8 cellular contexts compared by ENCODE assay signal in the genomic region with DNA sequence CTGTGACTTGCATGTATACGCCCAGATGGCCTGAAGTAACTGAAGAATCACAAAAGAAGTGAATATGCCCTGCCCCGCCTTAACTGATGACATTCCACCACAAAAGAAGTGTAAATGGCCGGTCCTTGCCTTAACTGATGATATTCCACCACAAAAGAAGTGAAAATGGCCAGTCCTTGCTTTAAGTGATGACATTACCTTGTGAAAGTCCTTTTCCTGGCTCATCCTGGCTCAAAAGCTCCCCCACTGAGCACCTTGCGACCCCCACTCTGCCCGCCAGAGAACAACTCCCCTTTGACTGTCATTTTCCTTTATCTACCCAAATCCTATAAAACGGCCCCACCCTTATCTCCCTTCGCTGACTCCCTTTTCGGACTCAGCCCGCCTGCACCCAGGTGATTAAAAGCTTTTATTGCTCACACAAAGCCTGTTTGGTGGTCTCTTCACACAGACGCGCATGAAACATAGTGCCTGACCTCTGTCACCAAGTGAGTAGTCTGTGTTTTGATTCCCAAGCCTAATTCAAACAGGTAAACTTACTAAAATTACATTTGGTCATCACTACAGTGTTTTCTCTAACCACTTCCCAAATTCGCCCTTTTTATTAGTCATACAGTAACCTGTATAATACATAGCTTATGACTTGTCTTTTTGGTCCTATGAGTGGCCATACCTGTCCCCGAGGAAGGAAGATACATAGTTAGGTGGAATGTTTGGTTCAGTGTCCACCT.
A peak's percentile ranks its signal among the peaks of the same experiment; 100 is the strongest.
DNase-seq lines count a peak whose midpoint lies in the region; ATAC-seq and TF ChIP-seq lines count a peak whose summit lies in the region.
"Not testable (repeated sequence)": the region's sequence is repeated elsewhere in the genome, so short reads cannot be mapped to it uniquely, and the experiment has no call there.

No MANE protein-coding gene starts in this region.

- H3K36me3 Mint-ChIP-seq in activated T-helper 17 cell treated with anti-CD3 and anti-CD28 coated beads, Interleukin-2, amount 50 U/mL, for 72 hours (ENCODE audit: low read depth); endothelial cell (ENCODE audit: low read depth, unreplicated experiment); stimulated activated memory B cell treated with anti-CD40 and anti-IgM and Interleukin-4, amounts not matched to agents 10 μg/mL and 1 μg/mL and 100 μg/mL, for 72 hours: not testable (repeated sequence)

- TF ChIP-seq CTCF in GM13977 (IDR thresholded peaks at IDR 0.05; ENCODE audit: extremely low read depth, insufficient read depth, missing control alignments); endothelial cell (IDR thresholded peaks at IDR 0.05; ENCODE audit: unreplicated experiment): not testable (repeated sequence)

- H3K27me3 Mint-ChIP-seq in activated T-helper 17 cell treated with anti-CD3 and anti-CD28 coated beads, Interleukin-2, amount 50 U/mL, for 72 hours = peaks cover 15% of the 10 kb centered on the region
- H3K27me3 Mint-ChIP-seq in endothelial cell (ENCODE audit: unreplicated experiment) = not testable (repeated sequence)
- H3K27me3 Mint-ChIP-seq in stimulated activated memory B cell treated with anti-CD40 and anti-IgM and Interleukin-4, amounts not matched to agents 10 μg/mL and 1 μg/mL and 100 μg/mL, for 72 hours = peaks cover 71% of the 10 kb centered on the region

- H3K9me3 ChIP-seq in HUES6 (ENCODE audit: control insufficient read depth, insufficient read depth, low read depth, low read length) = not testable (repeated sequence)

- H3K4me1 Mint-ChIP-seq in activated T-helper 17 cell treated with anti-CD3 and anti-CD28 coated beads, Interleukin-2, amount 50 U/mL, for 72 hours; endothelial cell (ENCODE audit: unreplicated experiment): not testable (repeated sequence)
- H3K4me1 Mint-ChIP-seq in stimulated activated memory B cell treated with anti-CD40 and anti-IgM and Interleukin-4, amounts not matched to agents 10 μg/mL and 1 μg/mL and 100 μg/mL, for 72 hours = peaks cover 13% of the 10 kb centered on the region

- ATAC-seq in GM18868 (IDR thresholded peaks at IDR 0.05; ENCODE audit: unreplicated experiment) = peak; percentile 78
- ATAC-seq in GM21723 (IDR thresholded peaks at IDR 0.05; ENCODE audit: unreplicated experiment) = peak; percentile 68
- ATAC-seq in HG02973 (IDR thresholded peaks at IDR 0.05; ENCODE audit: unreplicated experiment) = peak; percentile 85
- ATAC-seq in activated T-helper 17 cell treated with anti-CD3 and anti-CD28 coated beads, Interleukin-2, amount 50 U/mL, for 72 hours (replicated peaks) = peak; percentile 68
- peak; percentile 74 for ATAC-seq in stimulated activated memory B cell treated with anti-CD40 and anti-IgM and Interleukin-4, amounts not matched to agents 10 μg/mL and 1 μg/mL and 100 μg/mL, for 72 hours

- peak overlapping the region; percentile 86 for H3K27ac ChIP-seq in HUES6 (ENCODE audit: low read depth, low read length)

- H3K9ac ChIP-seq in HUES6 (ENCODE audit: low read length) = peak overlapping the region; percentile 86

- H3K4me3 Mint-ChIP-seq in activated T-helper 17 cell treated with anti-CD3 and anti-CD28 coated beads, Interleukin-2, amount 50 U/mL, for 72 hours; endothelial cell (ENCODE audit: unreplicated experiment); stimulated activated memory B cell treated with anti-CD40 and anti-IgM and Interleukin-4, amounts not matched to agents 10 μg/mL and 1 μg/mL and 100 μg/mL, for 72 hours: not testable (repeated sequence)

- peak; percentile 36 for DNase-seq in GM13977 (ENCODE audit: low spot score)
- DNase-seq in endothelial cell (ENCODE audit: low spot score) = not testable (repeated sequence)

- H3K27me3 ChIP-seq in HUES6 (ENCODE audit: control insufficient read depth, insufficient read depth, low read length) = not testable (repeated sequence)

- not testable (repeated sequence) for H3K9me3 Mint-ChIP-seq in activated T-helper 17 cell treated with anti-CD3 and anti-CD28 coated beads, Interleukin-2, amount 50 U/mL, for 72 hours; endothelial cell (ENCODE audit: unreplicated experiment); stimulated activated memory B cell treated with anti-CD40 and anti-IgM and Interleukin-4, amounts not matched to agents 10 μg/mL and 1 μg/mL and 100 μg/mL, for 72 hours

- H3K36me3 ChIP-seq in HUES6 (ENCODE audit: control insufficient read depth, insufficient read depth, low read length) = not testable (repeated sequence)

- not testable (repeated sequence) for H3K27ac Mint-ChIP-seq in activated T-helper 17 cell treated with anti-CD3 and anti-CD28 coated beads, Interleukin-2, amount 50 U/mL, for 72 hours; stimulated activated memory B cell treated with anti-CD40 and anti-IgM and Interleukin-4, amounts not matched to agents 10 μg/mL and 1 μg/mL and 100 μg/mL, for 72 hours
- H3K27ac Mint-ChIP-seq in endothelial cell (ENCODE audit: unreplicated experiment) = peak overlapping the region; percentile 7

- H3K4me1 ChIP-seq in HUES6 (ENCODE audit: control insufficient read depth, insufficient read depth, low read length) = peaks cover 46% of the 10 kb centered on the region

- in situ Hi-C loops in GM13977 (cut with MboI; ENCODE audit: low pct_unique_long_range_greater_than_20kb, low sequenced_read_pairs, unreplicated experiment) = not testable (repeated sequence)

- peak overlapping the region; percentile 4; the same call in 1 of the 2 replicates for H3K4me3 ChIP-seq in HUES6 (ENCODE audit: low read depth, low read length)
